ENCODE assay signal across 25 cellular contexts in the genomic region with DNA sequence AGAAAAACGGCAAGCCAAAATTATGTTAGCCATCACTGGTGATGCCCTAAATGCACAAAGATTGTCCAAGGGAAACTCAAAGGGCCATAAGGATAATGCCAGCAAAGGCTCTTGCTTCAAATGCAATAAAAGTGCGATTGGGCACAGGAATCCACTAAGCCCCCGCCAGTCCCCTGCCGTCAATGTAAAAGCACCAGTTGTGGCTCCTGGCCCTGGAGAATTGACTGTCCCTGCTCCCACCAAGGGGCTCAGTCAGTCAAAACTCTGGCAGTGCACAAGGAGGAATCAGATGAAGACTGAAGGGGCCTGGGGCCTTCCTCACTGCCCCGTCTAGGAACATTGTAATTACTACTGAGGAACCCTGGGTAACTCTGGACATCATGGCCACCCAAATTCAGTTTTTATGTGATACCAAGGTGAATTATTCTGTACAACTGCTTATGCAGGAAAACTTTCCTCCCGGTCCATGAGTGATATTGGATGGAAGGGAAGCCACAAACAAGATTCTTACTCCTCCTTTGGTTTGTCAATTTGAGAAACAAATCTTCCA.
A peak's percentile ranks its signal among the peaks of the same experiment; 100 is the strongest.
DNase-seq lines count a peak whose midpoint lies in the region; ATAC-seq and TF ChIP-seq lines count a peak whose summit lies in the region.
"Had no signal": no experiment of that assay in that cellular context is flagged by ENCODE, and none has a peak within 500 bp of the region (broad histone marks: within the 10 kb centered on the region; RNA-seq: fewer than 3 reads in every experiment).

No MANE protein-coding gene starts in this region.

- peaks cover 4% of the 10 kb centered on the region for H3K27me3 Mint-ChIP-seq in nephron (ENCODE audit: low read depth)
- peaks cover 2 to 7% of the 10 kb centered on the region in 2 donors for H3K27me3 Mint-ChIP-seq in CD4-positive, alpha-beta memory T cell

- H3K9ac ChIP-seq in ES-I3 (ENCODE audit: low read depth, low read length) (peak overlapping the region; percentile 64; the same call in 1 of the 2 replicates), HUES64 (ENCODE audit: low read depth, low read length) (peak overlapping the region; percentile 94; the same call in 1 of the 2 replicates), iPS-15b (ENCODE audit: low read depth, low read length) (no peak overlapping the region)

- H3K4me3 Mint-ChIP-seq in nephron: no peak overlapping the region
- no peak overlapping the region for H3K4me3 Mint-ChIP-seq in CD4-positive, alpha-beta memory T cell
- H3K4me3 Mint-ChIP-seq: CD8-positive, alpha-beta memory T cell had no signal

- no peaks in the 10 kb centered on the region for H3K36me3 Mint-ChIP-seq in nephron (ENCODE audit: low read depth)
- no peaks in the 10 kb centered on the region for H3K36me3 Mint-ChIP-seq in CD4-positive, alpha-beta memory T cell
- H3K36me3 Mint-ChIP-seq: CD8-positive, alpha-beta memory T cell had no signal

- H3K27me3 ChIP-seq in HUES64 (ENCODE audit: insufficient read depth, low read length) (no peaks in the 10 kb centered on the region), iPS-15b (ENCODE audit: control insufficient read depth, insufficient read depth, low read length) (no peaks in the 10 kb centered on the region), ascending aorta (no peaks in the 10 kb centered on the region)
- no peaks in the 10 kb centered on the region for H3K27me3 ChIP-seq in CD4-positive, alpha-beta memory T cell (ENCODE audit: insufficient read depth, low read length)

- H3K4me1 Mint-ChIP-seq in nephron: peaks cover 24% of the 10 kb centered on the region
- H3K4me1 Mint-ChIP-seq in CD4-positive, alpha-beta memory T cell: no peaks in the 10 kb centered on the region
- H3K4me1 Mint-ChIP-seq: CD8-positive, alpha-beta memory T cell had no signal

- no peak for DNase-seq in CD4-positive, alpha-beta memory T cell
- DNase-seq in COLO829 (ENCODE audit: low spot score): no peak
- no peak for DNase-seq in ascending aorta (ENCODE audit: low spot score in 2 of 2)
- DNase-seq: 8988T; AML-193; C1 segment of cervical spinal cord; CD8-positive, alpha-beta memory T cell; DMS53; EL; HCEC 1CT; Karpas-422; MV-4-11; NCI-H1105 treated with DMSO at 0.1 percent for 48 hours; NCI-H2029 treated with DMSO at 0.1 percent for 48 hours; NCI-H2171; NCI-H345; NCI-H524 treated with DMSO at 0.1 percent for 48 hours; NCI-H82 had no signal

- no peaks in the 10 kb centered on the region for H3K9me3 Mint-ChIP-seq in nephron
- H3K9me3 Mint-ChIP-seq in CD4-positive, alpha-beta memory T cell: no peaks in the 10 kb centered on the region
- H3K9me3 Mint-ChIP-seq: CD8-positive, alpha-beta memory T cell had no signal

- H3K27ac ChIP-seq in HUES64 (ENCODE audit: low read depth, low read length) (peak overlapping the region; percentile 93), ascending aorta (no peak overlapping the region)
- H3K27ac ChIP-seq in CD4-positive, alpha-beta memory T cell (ENCODE audit: low read depth, low read length): no peak overlapping the region

- intact Hi-C loops in CD4-positive, alpha-beta memory T cell (cut with micrococcal nuclease): no loop called here
- intact Hi-C loops in ascending aorta (cut with DNase I): no loop called here

- no peak for ATAC-seq in GM21723 (IDR thresholded peaks at IDR 0.05; ENCODE audit: unreplicated experiment)
- ATAC-seq: Panc1, SK-N-SH treated with all-trans-retinoic acid at 6 μM for 48 hours had no signal

- POLR2A ChIA-PET in CD4-positive, alpha-beta memory T cell (lab: Charles Lee; ENCODE audit: partially characterized antibody): no interaction called here

- H3K27ac Mint-ChIP-seq in nephron: peak overlapping the region in 2 of 3 experiments; percentile 26 to 81
- no peak overlapping the region for H3K27ac Mint-ChIP-seq in CD4-positive, alpha-beta memory T cell
- H3K27ac Mint-ChIP-seq: CD8-positive, alpha-beta memory T cell had no signal

- H3K9me3 ChIP-seq in ES-I3 (ENCODE audit: control insufficient read depth, insufficient read depth, low read length) (no peaks in the 10 kb centered on the region), HUES64 (ENCODE audit: insufficient read depth, low read depth, low read length) (no peaks in the 10 kb centered on the region), iPS-15b (ENCODE audit: control insufficient read depth, insufficient read depth, low read length) (no peaks in the 10 kb centered on the region), ascending aorta (no peaks in the 10 kb centered on the region)
- no peaks in the 10 kb centered on the region for H3K9me3 ChIP-seq in CD4-positive, alpha-beta memory T cell (ENCODE audit: control insufficient read depth in 1 of 2, low read length in 2 of 2)

- H3K4me3 ChIP-seq in HUES64 (ENCODE audit: low read length): peak overlapping the region; percentile 63
- H3K4me3 ChIP-seq in iPS-15b (ENCODE audit: low read depth, low read length): peak overlapping the region; percentile 68
- no peak overlapping the region for H3K4me3 ChIP-seq in CD4-positive, alpha-beta memory T cell (ENCODE audit: low read length in 2 of 2)
- H3K4me3 ChIP-seq in ascending aorta: no peak overlapping the region

- TF ChIP-seq CTCF in nephron (IDR thresholded peaks at IDR 0.05; ENCODE audit: unreplicated experiment in 3 of 3) (no peak), ascending aorta (IDR thresholded peaks at IDR 0.05) (no peak)

- H3K4me1 ChIP-seq in ES-I3 (ENCODE audit: insufficient read depth, low read length) (peaks cover 39% of the 10 kb centered on the region), HUES64 (ENCODE audit: insufficient read depth, low read length) (peaks cover 63% of the 10 kb centered on the region), iPS-15b (ENCODE audit: control insufficient read depth, insufficient read depth, low read length) (peaks cover 28% of the 10 kb centered on the region), ascending aorta (no peaks in the 10 kb centered on the region)
- H3K4me1 ChIP-seq in CD4-positive, alpha-beta memory T cell (ENCODE audit: insufficient read depth, low read length): no peaks in the 10 kb centered on the region

- peaks cover 55% of the 10 kb centered on the region for H3K36me3 ChIP-seq in ES-I3 (ENCODE audit: insufficient read depth, low read length)
- H3K36me3 ChIP-seq in HUES64 (ENCODE audit: insufficient read depth, low read length): peaks cover 54% of the 10 kb centered on the region
- no peaks in the 10 kb centered on the region for H3K36me3 ChIP-seq in iPS-15b (ENCODE audit: control insufficient read depth, insufficient read depth, low read length)
- H3K36me3 ChIP-seq in CD4-positive, alpha-beta memory T cell (ENCODE audit: insufficient read depth, low read length): no peaks in the 10 kb centered on the region
- H3K36me3 ChIP-seq in ascending aorta: no peaks in the 10 kb centered on the region

- CTCF ChIA-PET in CD4-positive, alpha-beta memory T cell (lab: Charles Lee; ENCODE audit: partially characterized antibody): no interaction called here

- 71% methylated on average over 6 of the region's 6 CpGs for WGBS in HUES64

Comparison
In these comparisons a context has a peak if more than half of its experiments do, and no peak if none do; other contexts are left out.
1. H3K4me3 ChIP-seq: peak in HUES64 (single experiment) and iPS-15b (single experiment); none in CD4-positive, alpha-beta memory T cell (0 of 2) and ascending aorta (0 of 2).
2. H3K27ac Mint-ChIP-seq: peak in nephron (2 of 3); none in CD4-positive, alpha-beta memory T cell (0 of 7).